Comparison of ENCODE assay signal across 8 cellular contexts in the genomic region with DNA sequence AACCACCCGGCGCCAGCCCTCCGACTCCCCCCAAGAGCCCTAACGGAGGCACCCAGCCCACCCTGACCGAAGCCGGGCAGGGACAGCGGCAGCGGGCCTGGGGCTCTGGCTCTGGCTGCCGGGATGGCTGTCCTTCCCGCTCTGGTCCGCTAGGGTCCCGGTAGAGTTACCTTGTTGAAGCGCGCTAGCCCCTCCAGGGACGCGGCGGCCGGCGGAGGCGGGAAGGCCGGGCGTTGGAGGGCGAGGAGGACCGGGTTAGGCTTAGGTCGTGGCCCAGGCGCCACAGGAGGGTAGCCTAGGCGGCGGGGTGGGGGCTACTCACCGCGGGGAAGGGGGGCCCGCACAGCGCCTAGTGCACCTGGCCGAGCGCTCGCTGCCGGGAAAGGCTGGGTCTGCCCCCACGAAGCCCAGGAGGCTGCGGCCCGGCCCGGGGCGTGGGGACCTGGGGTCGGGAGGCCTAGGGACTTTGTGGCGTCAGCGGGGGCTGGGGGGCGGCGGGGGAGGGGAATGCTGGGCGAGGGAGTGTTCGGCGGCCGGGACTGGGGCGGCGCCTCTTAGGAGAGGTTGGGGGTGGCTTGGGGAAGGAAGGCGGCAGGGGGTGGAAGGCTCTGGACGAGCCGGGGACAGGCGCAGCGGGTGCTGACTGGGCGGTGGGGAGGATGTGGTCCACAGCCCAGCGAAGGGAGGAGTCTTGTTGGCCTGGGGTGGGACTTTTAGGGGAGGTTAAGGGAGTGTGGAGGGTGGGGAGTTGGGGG. TPM values are rescaled to one million over a fixed set of nuclear protein-coding genes. Genes with fewer than 3 reads are reported as not detected.
A peak's percentile ranks its signal among the peaks of the same experiment; 100 is the strongest.
DNase-seq lines count a peak whose midpoint lies in the region; ATAC-seq, FAIRE-seq and TF ChIP-seq lines count a peak whose summit lies in the region.

Gene TRIM17, minus strand, starts transcription at position 645 of the 755 bp plus-strand sequence. CDS start 1,789 bp downstream, outside the sequence.

- H3K9me3 Mint-ChIP-seq in activated T-cell treated with anti-CD3 and anti-CD28 coated beads, Interleukin-2, amount 50 U/mL, for 24 hours = no peaks in the 10 kb centered on the region

- H3K27me3 Mint-ChIP-seq in activated T-cell treated with anti-CD3 and anti-CD28 coated beads, Interleukin-2, amount 50 U/mL, for 24 hours = peaks cover 10% of the 10 kb centered on the region

- peak within 1 kb of the TSS; percentile 70 for H3K27ac Mint-ChIP-seq in activated T-cell treated with anti-CD3 and anti-CD28 coated beads, Interleukin-2, amount 50 U/mL, for 24 hours

- no peak for TF ChIP-seq CTCF in fibroblast of mammary gland (conservative IDR thresholded peaks at IDR 0.05; ENCODE audit: control insufficient read depth, insufficient read depth, low read depth, low read length)
- no peak for TF ChIP-seq CTCF in omental fat pad (IDR thresholded peaks at IDR 0.05)

- peaks cover 19% of the 10 kb centered on the region for H3K4me1 Mint-ChIP-seq in activated T-cell treated with anti-CD3 and anti-CD28 coated beads, Interleukin-2, amount 50 U/mL, for 24 hours (ENCODE audit: low read depth)

- FAIRE-seq in HTR-8/SVneo (lab: Jason Lieb, UNC) = peak; percentile 33

- no peaks in the 10 kb centered on the region for H3K36me3 Mint-ChIP-seq in activated T-cell treated with anti-CD3 and anti-CD28 coated beads, Interleukin-2, amount 50 U/mL, for 24 hours (ENCODE audit: low read depth)

- peak within 1 kb of the TSS; percentile 22 for H3K4me3 ChIP-seq in fibroblast of mammary gland (ENCODE audit: control insufficient read depth, low read depth, low read length)

- peak; percentile 62 for DNase-seq in AG08396 (ENCODE audit: low spot score)
- DNase-seq in HTR-8/SVneo (ENCODE audit: insufficient read length, low spot score) = peak; percentile 65
- peak; percentile 71 for DNase-seq in activated T-cell treated with anti-CD3 and anti-CD28 coated beads, Interleukin-2, amount 50 U/mL, for 24 hours
- no peak for DNase-seq in fibroblast of mammary gland (ENCODE audit: low read depth)
- DNase-seq in omental fat pad (ENCODE audit: low spot score) = no peak
- DNase-seq in cerebellum (ENCODE audit: low spot score) = no peak
- no peak for DNase-seq in medulla oblongata (ENCODE audit: extremely low spot score)

- ATAC-seq in omental fat pad (ENCODE audit: low FRiP score) (peak; percentile 60), HG03521 (IDR thresholded peaks at IDR 0.05; ENCODE audit: unreplicated experiment) (no peak)

- H3K4me3 Mint-ChIP-seq in activated T-cell treated with anti-CD3 and anti-CD28 coated beads, Interleukin-2, amount 50 U/mL, for 24 hours = peak within 1 kb of the TSS; percentile 75

RNA-seq across cellular contexts. Expression of gene TRIM17, which starts in this region (rescaled TPM):
- 1 to 10 TPM in 2 of 4 donors, under 1 TPM in 1, not detected in 1; 0.96 to 3.3 (median 1.7) TPM for total RNA-seq in omental fat pad
- total RNA-seq in cerebellum = 4.0 TPM

Comparison
In these comparisons a context has a peak if more than half of its experiments do, and no peak if none do; other contexts are left out.
1. DNase-seq: peak in AG08396 (single experiment), HTR-8/SVneo (single experiment) and activated T-cell treated with anti-CD3 and anti-CD28 coated beads, Interleukin-2, amount 50 U/mL, for 24 hours (single experiment); none in fibroblast of mammary gland (single experiment), omental fat pad (single experiment), cerebellum (single experiment) and medulla oblongata (single experiment).